ENCODE assay signal across 1 cellular context in genomic region chr16:12293017-12293618, GRCh38.
TF ChIP-seq lines count a peak whose summit lies in the region.

No MANE protein-coding gene starts in this region.

TF ChIP-seq in K562, 482 proteins besides CTCF, POLR2A, EP300 and RAD21 (continued from another document):
- TF ChIP-seq ZNF639 (CRISPR knock-in tag; conservative IDR thresholded peaks at IDR 0.05 in 1 of 2, IDR thresholded peaks at IDR 0.05 in 1 of 2) (0 out of 4 replicates have a peak, but pooled peaks of 1 of the 2 experiments have one; percentile 50), ELK3 (CRISPR knock-in tag; IDR thresholded peaks at IDR 0.05) (no peak), E2F8 (IDR thresholded peaks at IDR 0.05; ENCODE audit: low read depth, partially characterized antibody) (no peak), DPF2 (IDR thresholded peaks at IDR 0.05) (peak; percentile 75), ZNF324 (CRISPR knock-in tag; IDR thresholded peaks at IDR 0.05) (no peak), CHD7 (IDR thresholded peaks at IDR 0.05; ENCODE audit: low read depth, low read length) (no peak), LCOR (CRISPR knock-in tag; IDR thresholded peaks at IDR 0.05) (no peak)
TF ChIP-seq in K562: peak in this region for 61.
